ENCODE assay signal across 8 cellular contexts in genomic region chr5:132737982-132738770, GRCh38. TPM values are rescaled to one million over a fixed set of nuclear protein-coding genes. Genes with fewer than 3 reads are reported as not detected.
DNase-seq lines count a peak whose midpoint lies in the region; ATAC-seq and TF ChIP-seq lines count a peak whose summit lies in the region.

No MANE protein-coding gene starts in this region.

- POLR2A ChIA-PET in activated CD4-positive, alpha-beta memory T cell treated with anti-CD3 and anti-CD28 coated beads for 36 hours (lab: Charles Lee), result interaction anchor here (0.8 to 1.9 kb wide), 8 partner anchors 9 to 247 kb away, joined by 3 to 16 read pairs (median 3); partner anchors contain the start of genes CCNI2, IRF1 and SHROOM1

- H3K27me3 ChIP-seq in thoracic aorta (replicated peaks; ENCODE audit: insufficient read depth) (no peaks in the 10 kb centered on the region), gastroesophageal sphincter (peaks cover 18% of the 10 kb centered on the region), right atrium auricular region (no peaks in the 10 kb centered on the region)

- ATAC-seq in activated T-cell treated with anti-CD3 and anti-CD28 coated beads, Interleukin-2, amount 50 U/mL, for 72 hours (replicated peaks in 1 of 2), result no peak
- no peak for ATAC-seq in thoracic aorta (ENCODE audit: insufficient number of reproducible peaks, low FRiP score, low read depth)
- ATAC-seq in HG03095 (IDR thresholded peaks at IDR 0.05; ENCODE audit: unreplicated experiment), result no peak
- ATAC-seq in gastroesophageal sphincter, result no peak

- no peak for TF ChIP-seq CTCF in thoracic aorta (IDR thresholded peaks at IDR 0.05)
- no peak for TF ChIP-seq CTCF in gastroesophageal sphincter (IDR thresholded peaks at IDR 0.05)
- TF ChIP-seq CTCF in right atrium auricular region (IDR thresholded peaks at IDR 0.05), result no peak

- CTCF ChIA-PET in activated CD4-positive, alpha-beta memory T cell treated with anti-CD3 and anti-CD28 coated beads for 36 hours (lab: Charles Lee), result interaction anchor here (0.6 to 3.3 kb wide), 11 partner anchors 9 to 271 kb away, joined by 3 to 45 read pairs (median 3); partner anchors contain the start of gene CCNI2

- TF ChIP-seq EP300 in gastroesophageal sphincter (IDR thresholded peaks at IDR 0.05), result no peak

- peaks cover 1 to 5% of the 10 kb centered on the region in 2 donors for H3K36me3 Mint-ChIP-seq in activated T-cell treated with anti-CD3 and anti-CD28 coated beads, Interleukin-2, amount 50 U/mL, for 72 hours (ENCODE audit: insufficient read depth in 2 of 2)
- H3K36me3 Mint-ChIP-seq in activated CD4-positive, alpha-beta memory T cell treated with anti-CD3 and anti-CD28 coated beads for 36 hours, result peaks cover 6% of the 10 kb centered on the region
- peaks cover 0 to 3% (median 3%) of the 10 kb centered on the region in 3 donors for H3K36me3 Mint-ChIP-seq in immature natural killer cell

- H3K9me3 ChIP-seq in thoracic aorta (no peaks in the 10 kb centered on the region), gastroesophageal sphincter (peaks cover 0 to 12% (median 0%) of the 10 kb centered on the region in 3 donors), right atrium auricular region (peaks cover 0 to 3% of the 10 kb centered on the region in 2 donors)

- peak overlapping the region; percentile 94 for H3K4me3 ChIP-seq in thoracic aorta
- H3K4me3 ChIP-seq in gastroesophageal sphincter, result peak overlapping the region in 1 of 2 donors; percentile 73
- H3K4me3 ChIP-seq in right atrium auricular region, result peak overlapping the region in 1 of 2 donors; percentile 87

- peaks cover 44% of the 10 kb centered on the region for H3K4me1 Mint-ChIP-seq in activated T-cell treated with anti-CD3 and anti-CD28 coated beads, Interleukin-2, amount 50 U/mL, for 72 hours (ENCODE audit: low read depth)
- H3K4me1 Mint-ChIP-seq in activated CD4-positive, alpha-beta memory T cell treated with anti-CD3 and anti-CD28 coated beads for 36 hours (ENCODE audit: low read depth), result peaks cover 35% of the 10 kb centered on the region
- H3K4me1 Mint-ChIP-seq in immature natural killer cell, result peaks cover 18 to 24% of the 10 kb centered on the region in 2 donors

- peaks cover 6 to 15% of the 10 kb centered on the region in 2 donors for H3K4me1 ChIP-seq in thoracic aorta (ENCODE audit: control insufficient read depth in 1 of 2, low read depth in 2 of 2)
- peaks cover 0 to 18% (median 6%) of the 10 kb centered on the region in 3 donors for H3K4me1 ChIP-seq in gastroesophageal sphincter
- peaks cover 0 to 10% of the 10 kb centered on the region in 2 donors for H3K4me1 ChIP-seq in right atrium auricular region

- 57 to 64% methylated on average over 6 to 10 of the region's 10 CpGs for WGBS in gastroesophageal sphincter (ENCODE audit: low coverage in 1 of 2), 2 donors

- intact Hi-C loops in activated CD4-positive, alpha-beta memory T cell treated with anti-CD3 and anti-CD28 coated beads for 36 hours (cut with micrococcal nuclease), result loop anchor here (1.0 to 10.0 kb wide), 8 partner anchors 8 to 1487 kb away; partner anchors contain the start of genes GDF9, PPP2CA, RAD50 and SEPTIN8

- H3K27ac Mint-ChIP-seq in activated T-cell treated with anti-CD3 and anti-CD28 coated beads, Interleukin-2, amount 50 U/mL, for 72 hours, result no peak overlapping the region
- peak overlapping the region; percentile 78 for H3K27ac Mint-ChIP-seq in activated CD4-positive, alpha-beta memory T cell treated with anti-CD3 and anti-CD28 coated beads for 36 hours
- peak overlapping the region; percentile 75 to 91 (median 88) for H3K27ac Mint-ChIP-seq in immature natural killer cell

- H3K4me3 Mint-ChIP-seq in activated T-cell treated with anti-CD3 and anti-CD28 coated beads, Interleukin-2, amount 50 U/mL, for 72 hours, result peak overlapping the region; percentile 88 to 91
- H3K4me3 Mint-ChIP-seq in activated CD4-positive, alpha-beta memory T cell treated with anti-CD3 and anti-CD28 coated beads for 36 hours, result peak overlapping the region; percentile 84
- peak overlapping the region; percentile 86 to 94 (median 91) for H3K4me3 Mint-ChIP-seq in immature natural killer cell

- H3K27ac ChIP-seq in thoracic aorta, result no peak overlapping the region
- H3K27ac ChIP-seq in gastroesophageal sphincter, result peak overlapping the region in 1 of 4 donors; percentile 90
- no peak overlapping the region for H3K27ac ChIP-seq in right atrium auricular region

- DNase-seq in activated T-cell treated with anti-CD3 and anti-CD28 coated beads, Interleukin-2, amount 50 U/mL, for 72 hours, result no peak
- DNase-seq in activated T-cell treated with anti-CD3 and anti-CD28 coated beads, Interleukin-2, amount 50 U/mL, for 48 hours, result no peak
- no peak for DNase-seq in activated CD4-positive, alpha-beta memory T cell treated with anti-CD3 and anti-CD28 coated beads for 36 hours
- DNase-seq in immature natural killer cell, result no peak
- DNase-seq in thoracic aorta (ENCODE audit: low spot score), result no peak
- no peak for DNase-seq in right atrium auricular region (ENCODE audit: low spot score)

- no peaks in the 10 kb centered on the region for H3K27me3 Mint-ChIP-seq in activated T-cell treated with anti-CD3 and anti-CD28 coated beads, Interleukin-2, amount 50 U/mL, for 72 hours (ENCODE audit: low read depth)
- peaks cover 2% of the 10 kb centered on the region for H3K27me3 Mint-ChIP-seq in activated CD4-positive, alpha-beta memory T cell treated with anti-CD3 and anti-CD28 coated beads for 36 hours
- H3K27me3 Mint-ChIP-seq in immature natural killer cell (ENCODE audit: low read depth in 3 of 3), result peaks cover 5 to 25% (median 6%) of the 10 kb centered on the region in 3 donors

- no peaks in the 10 kb centered on the region for H3K9me3 Mint-ChIP-seq in activated T-cell treated with anti-CD3 and anti-CD28 coated beads, Interleukin-2, amount 50 U/mL, for 72 hours
- no peaks in the 10 kb centered on the region for H3K9me3 Mint-ChIP-seq in activated CD4-positive, alpha-beta memory T cell treated with anti-CD3 and anti-CD28 coated beads for 36 hours
- H3K9me3 Mint-ChIP-seq in immature natural killer cell, result peaks cover 0 to 2% (median under 1%) of the 10 kb centered on the region in 6 donors

- TF ChIP-seq POLR2A in gastroesophageal sphincter (IDR thresholded peaks at IDR 0.05), result no peak

- no peaks in the 10 kb centered on the region for H3K36me3 ChIP-seq in thoracic aorta
- peaks cover 0 to 9% of the 10 kb centered on the region in 2 donors for H3K36me3 ChIP-seq in gastroesophageal sphincter
- no peaks in the 10 kb centered on the region for H3K36me3 ChIP-seq in right atrium auricular region

RNA-seq across cellular contexts. Expression of gene KIF3A, which starts 0.8 kb away (rescaled TPM):
- total RNA-seq in activated T-cell treated with anti-CD3 and anti-CD28 coated beads, Interleukin-2, amount 50 U/mL, for 72 hours, result 10 to 100 TPM; 20.0 to 26.9 TPM
- total RNA-seq in activated CD4-positive, alpha-beta memory T cell treated with anti-CD3 and anti-CD28 coated beads for 36 hours, result 10 to 100 TPM; 12.1 to 16.1 TPM
- polyA plus RNA-seq in immature natural killer cell, result 10 to 100 TPM in 1 of 3 donors, 1 to 10 TPM in 2; 7.4 to 13.5 (median 8.2) TPM
- total RNA-seq in thoracic aorta, result 1 to 10 TPM; 3.7 to 5.9 TPM
- 10 to 100 TPM in 1 of 4 donors, 1 to 10 TPM in 3; 5.9 to 12.5 (median 7.7) TPM for total RNA-seq in gastroesophageal sphincter
- 1 to 10 TPM; 5.6 to 7.2 TPM for total RNA-seq in right atrium auricular region

RNA-seq across cellular contexts. Expression of gene CCNI2, which starts 9.1 kb away (rescaled TPM):
- 1 to 10 TPM; 3.4 to 4.6 TPM for total RNA-seq in activated T-cell treated with anti-CD3 and anti-CD28 coated beads, Interleukin-2, amount 50 U/mL, for 72 hours
- total RNA-seq in activated CD4-positive, alpha-beta memory T cell treated with anti-CD3 and anti-CD28 coated beads for 36 hours, result 1 to 10 TPM; 2.7 to 4.2 TPM
- 1 to 10 TPM in 1 of 3 donors, under 1 TPM in 1, not detected in 1; 0.13 to 1.3 TPM for polyA plus RNA-seq in immature natural killer cell
- total RNA-seq in thoracic aorta (not detected), gastroesophageal sphincter (not detected), right atrium auricular region (not detected)

RNA-seq across cellular contexts. Expression of gene SEPTIN8, which starts 38.9 kb away (rescaled TPM):
- total RNA-seq in activated T-cell treated with anti-CD3 and anti-CD28 coated beads, Interleukin-2, amount 50 U/mL, for 72 hours, result 10 to 100 TPM; 24.7 to 26.4 TPM
- total RNA-seq in activated CD4-positive, alpha-beta memory T cell treated with anti-CD3 and anti-CD28 coated beads for 36 hours, result 10 to 100 TPM; 31.1 to 32.8 TPM
- polyA plus RNA-seq in immature natural killer cell, result 1 to 10 TPM in 2 of 3 donors, under 1 TPM in 1; 0.79 to 1.3 (median 1.2) TPM
- total RNA-seq in thoracic aorta, result 100 to 1,000 TPM in 1 of 2 donors, 10 to 100 TPM in 1; 85.7 to 111 TPM
- total RNA-seq in gastroesophageal sphincter, result 10 to 100 TPM; 31.6 to 46.4 (median 34.9) TPM
- 10 to 100 TPM; 21.1 to 24.8 TPM for total RNA-seq in right atrium auricular region
